In genomic region chr20:25494506-25495188, GRCh38 we compare ENCODE assay signal across 1 cellular context.
TF ChIP-seq lines count a peak whose summit lies in the region.

No MANE protein-coding gene starts in this region.

TF ChIP-seq in WTC11, 78 proteins besides CTCF, POLR2A, EP300 and RAD21 (continued from another document):
- TF ChIP-seq, protein P1, sequence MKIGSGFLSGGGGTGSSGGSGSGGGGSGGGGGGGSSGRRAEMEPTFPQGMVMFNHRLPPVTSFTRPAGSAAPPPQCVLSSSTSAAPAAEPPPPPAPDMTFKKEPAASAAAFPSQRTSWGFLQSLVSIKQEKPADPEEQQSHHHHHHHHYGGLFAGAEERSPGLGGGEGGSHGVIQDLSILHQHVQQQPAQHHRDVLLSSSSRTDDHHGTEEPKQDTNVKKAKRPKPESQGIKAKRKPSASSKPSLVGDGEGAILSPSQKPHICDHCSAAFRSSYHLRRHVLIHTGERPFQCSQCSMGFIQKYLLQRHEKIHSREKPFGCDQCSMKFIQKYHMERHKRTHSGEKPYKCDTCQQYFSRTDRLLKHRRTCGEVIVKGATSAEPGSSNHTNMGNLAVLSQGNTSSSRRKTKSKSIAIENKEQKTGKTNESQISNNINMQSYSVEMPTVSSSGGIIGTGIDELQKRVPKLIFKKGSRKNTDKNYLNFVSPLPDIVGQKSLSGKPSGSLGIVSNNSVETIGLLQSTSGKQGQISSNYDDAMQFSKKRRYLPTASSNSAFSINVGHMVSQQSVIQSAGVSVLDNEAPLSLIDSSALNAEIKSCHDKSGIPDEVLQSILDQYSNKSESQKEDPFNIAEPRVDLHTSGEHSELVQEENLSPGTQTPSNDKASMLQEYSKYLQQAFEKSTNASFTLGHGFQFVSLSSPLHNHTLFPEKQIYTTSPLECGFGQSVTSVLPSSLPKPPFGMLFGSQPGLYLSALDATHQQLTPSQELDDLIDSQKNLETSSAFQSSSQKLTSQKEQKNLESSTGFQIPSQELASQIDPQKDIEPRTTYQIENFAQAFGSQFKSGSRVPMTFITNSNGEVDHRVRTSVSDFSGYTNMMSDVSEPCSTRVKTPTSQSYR (CRISPR knock-in tag; IDR thresholded peaks at IDR 0.05) = no peak
- TF ChIP-seq IRF2 (CRISPR knock-in tag; IDR thresholded peaks at IDR 0.05; ENCODE audit: borderline replicate concordance, low read depth) (no peak), STAT6 (CRISPR knock-in tag; conservative IDR thresholded peaks at IDR 0.05; ENCODE audit: low read depth) (no peak), JUN (CRISPR knock-in tag; IDR thresholded peaks at IDR 0.05) (no peak), SP1 (CRISPR knock-in tag; conservative IDR thresholded peaks at IDR 0.05) (no peak), USF2 (CRISPR knock-in tag; IDR thresholded peaks at IDR 0.05) (no peak), SMAD4 (CRISPR knock-in tag; IDR thresholded peaks at IDR 0.05) (no peak), GRHL2 (CRISPR knock-in tag; IDR thresholded peaks at IDR 0.05; ENCODE audit: insufficient replicate concordance, severe bottlenecking) (no peak), SOX15 (CRISPR knock-in tag; IDR thresholded peaks at IDR 0.05) (no peak), ZNF121 (CRISPR knock-in tag; IDR thresholded peaks at IDR 0.05) (no peak), TCF7 (CRISPR knock-in tag; IDR thresholded peaks at IDR 0.05; ENCODE audit: low read depth) (no peak), ETV6 (CRISPR knock-in tag; IDR thresholded peaks at IDR 0.05) (no peak), ZNF396 (CRISPR knock-in tag; IDR thresholded peaks at IDR 0.05; ENCODE audit: borderline replicate concordance) (no peak)
- TF ChIP-seq, protein P2, sequence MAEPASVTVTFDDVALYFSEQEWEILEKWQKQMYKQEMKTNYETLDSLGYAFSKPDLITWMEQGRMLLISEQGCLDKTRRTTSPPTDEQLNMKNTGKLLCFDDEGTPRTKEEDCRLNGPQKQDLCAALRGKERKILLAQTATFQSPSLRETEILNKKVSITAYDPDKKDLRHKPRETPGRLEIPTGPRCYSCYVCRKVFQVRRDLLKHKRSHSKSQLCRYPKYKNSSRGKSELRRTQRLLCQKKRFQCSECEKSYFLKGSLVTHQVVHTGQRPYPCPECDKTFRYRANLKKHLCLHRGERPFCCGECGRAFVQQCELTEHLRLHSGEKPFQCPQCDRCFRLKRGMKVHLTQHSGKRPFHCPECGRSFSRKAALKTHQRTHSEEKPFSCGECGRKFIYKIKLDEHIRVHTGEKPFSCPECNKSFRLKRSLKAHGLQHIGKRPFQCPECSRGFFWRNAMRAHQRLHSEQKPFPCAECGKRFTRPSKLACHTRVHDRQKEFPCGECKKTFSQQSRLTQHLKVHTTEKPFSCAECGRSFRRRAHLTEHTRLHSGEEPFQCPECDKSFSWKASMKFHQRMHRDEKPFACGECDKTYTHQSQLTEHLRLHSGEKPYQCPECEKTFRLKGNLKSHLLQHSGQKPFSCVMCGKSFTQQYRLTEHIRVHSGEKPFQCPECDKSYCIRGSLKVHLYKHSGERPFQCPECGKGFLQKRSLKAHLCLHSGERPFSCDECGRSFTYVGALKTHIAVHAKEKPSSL (CRISPR knock-in tag; conservative IDR thresholded peaks at IDR 0.05) = no peak
- TF ChIP-seq, protein P3, sequence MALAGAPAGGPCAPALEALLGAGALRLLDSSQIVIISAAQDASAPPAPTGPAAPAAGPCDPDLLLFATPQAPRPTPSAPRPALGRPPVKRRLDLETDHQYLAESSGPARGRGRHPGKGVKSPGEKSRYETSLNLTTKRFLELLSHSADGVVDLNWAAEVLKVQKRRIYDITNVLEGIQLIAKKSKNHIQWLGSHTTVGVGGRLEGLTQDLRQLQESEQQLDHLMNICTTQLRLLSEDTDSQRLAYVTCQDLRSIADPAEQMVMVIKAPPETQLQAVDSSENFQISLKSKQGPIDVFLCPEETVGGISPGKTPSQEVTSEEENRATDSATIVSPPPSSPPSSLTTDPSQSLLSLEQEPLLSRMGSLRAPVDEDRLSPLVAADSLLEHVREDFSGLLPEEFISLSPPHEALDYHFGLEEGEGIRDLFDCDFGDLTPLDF (CRISPR knock-in tag; IDR thresholded peaks at IDR 0.05) = no peak
